Comparison of ENCODE assay signal across 10 cellular contexts in the genomic region with DNA sequence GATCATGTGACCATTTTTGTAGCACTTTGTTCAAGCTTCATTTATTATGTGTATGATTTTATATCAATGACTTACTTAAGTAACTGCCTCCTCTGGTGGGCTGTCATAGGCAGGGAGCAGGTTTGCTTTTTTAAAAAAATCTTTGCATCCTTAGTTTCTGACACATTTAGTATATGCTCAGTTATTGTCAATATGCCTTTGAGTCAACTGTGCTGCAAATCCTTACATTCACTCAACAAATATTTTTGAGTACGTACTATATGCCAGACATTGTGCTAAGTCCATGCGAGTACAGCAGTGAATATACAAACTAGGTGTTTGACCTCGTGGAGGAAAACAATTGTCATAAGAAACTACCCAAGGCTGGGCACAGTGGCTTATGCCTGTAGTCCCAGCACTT.
"Had no signal": no experiment of that assay in that cellular context is flagged by ENCODE, and none has a peak within 500 bp of the region (broad histone marks: within the 10 kb centered on the region; RNA-seq: fewer than 3 reads in every experiment).

No MANE protein-coding gene starts in this region.

- H3K4me3 Mint-ChIP-seq: HFFc6 had no signal

- H3K9me3 Mint-ChIP-seq: HFFc6 had no signal

- H3K4me2 ChIP-seq: KMS-11 had no signal

- H3K36me3 ChIP-seq: HAP-1 had no signal

- H3K27ac Mint-ChIP-seq: HFFc6 had no signal

- ATAC-seq: HCT116 had no signal

- DNase-seq: GOT3, H7, HFFc6, IMR-90, Karpas-422, KBM-7 had no signal

- H3K9me3 ChIP-seq: HAP-1 had no signal

- H3K9ac ChIP-seq: KMS-11 had no signal

- H3K27ac ChIP-seq: HL-60, KMS-11 had no signal

- H3K4me3 ChIP-seq: HAP-1 had no signal
